ENCODE assay signal across 27 cellular contexts in the genomic region with DNA sequence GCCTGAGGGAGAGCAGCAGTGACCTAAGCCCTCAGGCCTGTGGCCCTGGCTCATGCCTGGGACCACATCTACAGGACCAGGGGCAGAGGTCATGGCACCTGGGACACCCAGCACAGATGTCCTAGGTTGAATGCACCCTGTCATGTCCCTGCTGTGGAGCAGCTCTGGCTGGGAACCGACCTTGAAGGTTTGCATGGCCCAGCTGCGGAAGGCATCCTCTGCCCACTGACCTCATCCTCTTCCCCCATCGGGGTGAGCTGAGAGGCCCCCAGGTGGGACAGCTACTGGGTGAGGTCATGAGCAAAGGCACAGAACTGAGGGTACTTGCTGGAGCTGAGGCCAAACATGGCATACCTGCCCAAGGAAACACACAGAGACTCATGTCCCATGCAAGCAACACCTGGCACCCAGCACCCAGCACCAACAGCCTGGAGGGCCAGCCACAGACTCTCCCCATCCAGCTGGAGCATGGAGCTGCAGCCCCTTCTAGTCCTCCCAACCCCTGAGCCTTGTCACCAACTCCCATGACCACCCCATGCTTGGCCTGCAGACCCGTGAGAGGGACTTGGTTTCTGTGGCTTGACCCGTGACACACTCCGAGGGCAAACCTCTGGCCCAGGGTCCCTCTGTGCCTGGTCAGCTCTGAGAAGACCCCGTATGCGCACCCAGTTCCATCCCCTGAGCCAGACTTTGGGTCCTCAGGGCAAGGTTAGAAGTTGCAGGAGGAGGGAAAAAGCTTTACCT.
"Had no signal": no experiment of that assay in that cellular context is flagged by ENCODE, and none has a peak within 500 bp of the region (broad histone marks: within the 10 kb centered on the region; RNA-seq: fewer than 3 reads in every experiment).

No MANE protein-coding gene starts in this region.

- H3K27me3 ChIP-seq: heart right ventricle, hepatocyte, neutrophil, ovary, right atrium auricular region, right lobe of liver, suprapubic skin, tibial artery, uterus had no signal

- H3K4me3 Mint-ChIP-seq: naive thymus-derived CD8-positive, alpha-beta T cell; neural crest cell; stimulated activated naive B cell treated with anti-CD40 and anti-IgM and Interleukin-4, amounts not matched to agents 10 μg/mL and 1 μg/mL and 100 μg/mL, for 72 hours; stimulated activated naive CD8-positive, alpha-beta T cell treated with anti-CD3 and anti-CD28 coated beads, Interleukin-15, Interleukin-2, amounts not matched to agents 100 ng/mL and 50 ng/mL, for 24 hours had no signal

- H3K27ac ChIP-seq: heart right ventricle, hepatocyte, left ventricle myocardium inferior, neutrophil, ovary, right atrium auricular region, right lobe of liver, suprapubic skin, thoracic aorta, tibial artery, uterus had no signal

- ATAC-seq: heart right ventricle; naive thymus-derived CD8-positive, alpha-beta T cell; right lobe of liver; stimulated activated naive B cell treated with anti-CD40 and anti-IgM and Interleukin-4, amounts not matched to agents 10 μg/mL and 1 μg/mL and 100 μg/mL, for 72 hours had no signal

- H3K9me3 Mint-ChIP-seq: naive thymus-derived CD8-positive, alpha-beta T cell; neural crest cell; stimulated activated naive B cell treated with anti-CD40 and anti-IgM and Interleukin-4, amounts not matched to agents 10 μg/mL and 1 μg/mL and 100 μg/mL, for 72 hours; stimulated activated naive CD8-positive, alpha-beta T cell treated with anti-CD3 and anti-CD28 coated beads, Interleukin-15, Interleukin-2, amounts not matched to agents 100 ng/mL and 50 ng/mL, for 24 hours had no signal

- H3K36me3 Mint-ChIP-seq: naive thymus-derived CD8-positive, alpha-beta T cell; stimulated activated naive B cell treated with anti-CD40 and anti-IgM and Interleukin-4, amounts not matched to agents 10 μg/mL and 1 μg/mL and 100 μg/mL, for 72 hours had no signal

- H3K4me3 ChIP-seq: heart right ventricle, hepatocyte, left ventricle myocardium inferior, lung, ovary, right atrium auricular region, right lobe of liver, smooth muscle cell, suprapubic skin, thoracic aorta, tibial artery, uterus had no signal

- H3K27me3 Mint-ChIP-seq: naive thymus-derived CD8-positive, alpha-beta T cell; stimulated activated naive CD8-positive, alpha-beta T cell treated with anti-CD3 and anti-CD28 coated beads, Interleukin-15, Interleukin-2, amounts not matched to agents 100 ng/mL and 50 ng/mL, for 24 hours had no signal

- DNase-seq: heart right ventricle; islet precursor cell; left ventricle myocardium inferior; mesendoderm; midbrain; naive thymus-derived CD8-positive, alpha-beta T cell; occipital lobe; ovary; stimulated activated CD4-positive, alpha-beta T cell treated with anti-CD3 and anti-CD28 coated beads, Interleukin-12 subunit alpha, Interleukin-12 subunit beta, amount 100 ng/mL, for 4 hours; stimulated activated CD4-positive, alpha-beta T cell treated with anti-CD3 and anti-CD28 coated beads, Interleukin-15, amount 100 ng/mL, for 24 hours; stimulated activated CD4-positive, alpha-beta T cell treated with anti-CD3 and anti-CD28 coated beads, Interleukin-2, amount 100 ng/mL, for 24 hours; stimulated activated CD4-positive, alpha-beta T cell treated with anti-CD3 and anti-CD28 coated beads, Interleukin-4, amount 100 ng/mL, for 1 hour; stimulated activated naive B cell treated with anti-CD40 and anti-IgM and Interleukin-4, amounts not matched to agents 10 μg/mL and 1 μg/mL and 100 μg/mL, for 72 hours; tibial artery; trophoblast cell had no signal

- H3K4me1 Mint-ChIP-seq: naive thymus-derived CD8-positive, alpha-beta T cell; neural crest cell; stimulated activated naive B cell treated with anti-CD40 and anti-IgM and Interleukin-4, amounts not matched to agents 10 μg/mL and 1 μg/mL and 100 μg/mL, for 72 hours had no signal

- H3K36me3 ChIP-seq: heart right ventricle, left ventricle myocardium inferior, neutrophil, ovary, right atrium auricular region, right lobe of liver, suprapubic skin, thoracic aorta, tibial artery, uterus had no signal

- H3K9me3 ChIP-seq: heart right ventricle, left ventricle myocardium inferior, neutrophil, ovary, right atrium auricular region, right lobe of liver, suprapubic skin, thoracic aorta, tibial artery, uterus had no signal

- H3K4me1 ChIP-seq: heart right ventricle, left ventricle myocardium inferior, right atrium auricular region, right lobe of liver, suprapubic skin, tibial artery, uterus had no signal

- H3K27ac Mint-ChIP-seq: naive thymus-derived CD8-positive, alpha-beta T cell; progenitor cell of endocrine pancreas; stimulated activated naive B cell treated with anti-CD40 and anti-IgM and Interleukin-4, amounts not matched to agents 10 μg/mL and 1 μg/mL and 100 μg/mL, for 72 hours; stimulated activated naive CD8-positive, alpha-beta T cell treated with anti-CD3 and anti-CD28 coated beads, Interleukin-15, Interleukin-2, amounts not matched to agents 100 ng/mL and 50 ng/mL, for 24 hours had no signal
